In genomic region chr17:78780335-78780734, GRCh38 we compare ENCODE assay signal across 8 cellular contexts. TPM values are rescaled to one million over a fixed set of nuclear protein-coding genes. Genes with fewer than 3 reads are reported as not detected.
A peak's percentile ranks its signal among the peaks of the same experiment; 100 is the strongest.
DNase-seq lines count a peak whose midpoint lies in the region; ATAC-seq and TF ChIP-seq lines count a peak whose summit lies in the region.

No MANE protein-coding gene starts in this region.

- peaks cover 38% of the 10 kb centered on the region for H3K4me1 ChIP-seq in OCI-LY3 (ENCODE audit: low read length)

- H3K79me2 ChIP-seq in OCI-LY3 (ENCODE audit: low read length) = peaks cover 70% of the 10 kb centered on the region

- peak overlapping the region; percentile 81 for H3K27ac ChIP-seq in OCI-LY3 (ENCODE audit: low read length)
- peak overlapping the region in 56 of 59 donors; percentile 6 to 95 (median 84) for H3K27ac ChIP-seq in dorsolateral prefrontal cortex

- no peak for ATAC-seq in HG03460 (IDR thresholded peaks at IDR 0.05; ENCODE audit: unreplicated experiment)

- H3K36me3 ChIP-seq in GM06990 (ENCODE audit: control insufficient read depth, insufficient read depth, low read length) = no peaks in the 10 kb centered on the region; the same call in 1 of the 2 replicates
- H3K36me3 ChIP-seq in OCI-LY3 (replicated peaks; ENCODE audit: low read depth, low read length) = no peaks in the 10 kb centered on the region

- DNase-seq in GM06990 (ENCODE audit: extremely low read depth, insufficient read length) = no peak
- DNase-seq in dorsolateral prefrontal cortex = peak in 1 of 10 donors; percentile 26
- no peak for DNase-seq in progenitor cell of endocrine pancreas (ENCODE audit: low spot score, unreplicated experiment)
- no peak for DNase-seq in NCI-H1105 treated with DMSO at 0.1 percent for 48 hours (lab: John Stamatoyannopoulos, UW)
- DNase-seq in HUDEP-2 (lab: John Stamatoyannopoulos, UW; ENCODE audit: unreplicated experiment in 76 of 76) = no peak
- no peak for DNase-seq in AG20443 (ENCODE audit: low spot score)

- peak overlapping the region; percentile 94 for H3K4me3 ChIP-seq in GM06990 (replicated peaks; ENCODE audit: low read depth, low read length)
- H3K4me3 ChIP-seq in OCI-LY3 (ENCODE audit: low read length) = peak overlapping the region; percentile 95
- H3K4me3 ChIP-seq in dorsolateral prefrontal cortex = peak overlapping the region in 35 of 59 donors; percentile 7 to 98 (median 85)

- intact Hi-C loops in dorsolateral prefrontal cortex (cut with DNase I) = loop anchor here in 1 of 2 donors (5.0 kb wide), 1 partner anchor 62 kb away; the partner anchor contains the start of gene USP36

- peaks cover 22% of the 10 kb centered on the region for H3K4me1 Mint-ChIP-seq in progenitor cell of endocrine pancreas (ENCODE audit: low read depth)

- H3K4me2 ChIP-seq in OCI-LY3 (ENCODE audit: low read length) = peak overlapping the region; percentile 85

- no peaks in the 10 kb centered on the region for H3K9me3 Mint-ChIP-seq in progenitor cell of endocrine pancreas (ENCODE audit: low read depth)

- peak overlapping the region; percentile 68 for H3K4me3 Mint-ChIP-seq in progenitor cell of endocrine pancreas (ENCODE audit: low read depth)

- TF ChIP-seq CTCF in GM06990 (IDR thresholded peaks at IDR 0.05; ENCODE audit: insufficient read depth, low read length, poor library complexity, severe bottlenecking) (no peak), OCI-LY3 (IDR thresholded peaks at IDR 0.05; ENCODE audit: low read depth, low read length) (no peak), dorsolateral prefrontal cortex (IDR thresholded peaks at IDR 0.05 in 54 of 56, conservative IDR thresholded peaks at IDR 0.05 in 2 of 56; ENCODE audit: low read depth in 1 of 56, partially characterized antibody in 56 of 56) (no peak), progenitor cell of endocrine pancreas (IDR thresholded peaks at IDR 0.05; ENCODE audit: unreplicated experiment) (no peak)

- no peak overlapping the region for H2AFZ ChIP-seq in OCI-LY3 (ENCODE audit: low read depth, low read length)

- peak overlapping the region; percentile 92 for H3K9ac ChIP-seq in OCI-LY3 (ENCODE audit: low read length)

- H3K27ac Mint-ChIP-seq in progenitor cell of endocrine pancreas = peak overlapping the region; percentile 82

- H4K20me1 ChIP-seq in OCI-LY3 (ENCODE audit: insufficient read depth, low read length) = peaks cover 5% of the 10 kb centered on the region; the same call in 1 of the 2 replicates

- H3K27me3 Mint-ChIP-seq in progenitor cell of endocrine pancreas = no peaks in the 10 kb centered on the region

- H3K36me3 Mint-ChIP-seq in progenitor cell of endocrine pancreas (ENCODE audit: insufficient read depth) = no peaks in the 10 kb centered on the region

- no peaks in the 10 kb centered on the region for H3K9me3 ChIP-seq in OCI-LY3 (ENCODE audit: insufficient read depth, low read length)

- H3K27me3 ChIP-seq in GM06990 (replicated peaks; ENCODE audit: control insufficient read depth, insufficient read depth, low read length) (no peaks in the 10 kb centered on the region), OCI-LY3 (ENCODE audit: low read depth, low read length) (no peaks in the 10 kb centered on the region), dorsolateral prefrontal cortex (no peaks in the 10 kb centered on the region)

RNA-seq across cellular contexts. Expression of gene CYTH1, which starts 1.7 kb away (rescaled TPM):
- total RNA-seq in dorsolateral prefrontal cortex = 100 to 1,000 TPM in 67 of 120 experiments, 10 to 100 TPM in 53; 70.0 to 339 (median 108) TPM
- total RNA-seq in progenitor cell of endocrine pancreas = 30.1 and 33.3 TPM in 2 replicates
